ENCODE assay signal across 8 cellular contexts in genomic region chr16:1379054-1379862, GRCh38. TPM values are rescaled to one million over a fixed set of nuclear protein-coding genes. Genes with fewer than 3 reads are reported as not detected.
DNase-seq lines count a peak whose midpoint lies in the region; ATAC-seq and TF ChIP-seq lines count a peak whose summit lies in the region.

No MANE protein-coding gene starts in this region.

- peak overlapping the region; percentile 83 for H3K4me3 Mint-ChIP-seq in glutamatergic neuron (ENCODE audit: unreplicated experiment)

- ATAC-seq in HG03460 (IDR thresholded peaks at IDR 0.05; ENCODE audit: unreplicated experiment), result peak; percentile 54

- DNase-seq in DMS79 treated with DMSO at 0.1 percent for 48 hours (lab: John Stamatoyannopoulos, UW) (peak; percentile 23), DMS79 (lab: John Stamatoyannopoulos, UW) (no peak), SK-N-MC (ENCODE audit: low read depth, low spot score) (no peak), glutamatergic neuron (peak; percentile 71), ovary (peak; percentile 66 to 80 (median 77)), thyroid gland (peak; percentile 78 to 87)
- DNase-seq in activated naive CD4-positive, alpha-beta T cell treated with anti-CD3 and anti-CD28 coated beads, Interleukin-2, amount 50 U/mL, for 16 hours, result peak; percentile 76

- intact Hi-C loops in ovary (cut with DNase I), result no loop called here
- intact Hi-C loops in thyroid gland (cut with DNase I), result no loop called here

- peak overlapping the region; percentile 88 for H3K4me3 ChIP-seq in SK-N-MC
- H3K4me3 ChIP-seq in ovary, result peak overlapping the region; percentile 37
- H3K4me3 ChIP-seq in thyroid gland (replicated peaks in 1 of 3), result peak overlapping the region; percentile 10 to 47 (median 32)

- H3K9me3 ChIP-seq in SK-N-MC (ENCODE audit: low read depth, low read length), result no peaks in the 10 kb centered on the region
- no peaks in the 10 kb centered on the region for H3K9me3 ChIP-seq in ovary
- H3K9me3 ChIP-seq in thyroid gland, result no peaks in the 10 kb centered on the region

- peak overlapping the region; percentile 77 for H3K9ac ChIP-seq in SK-N-MC (ENCODE audit: insufficient read length)

- TF ChIP-seq POLR2A in ovary (IDR thresholded peaks at IDR 0.05) (no peak), thyroid gland (IDR thresholded peaks at IDR 0.05) (no peak)

- no peaks in the 10 kb centered on the region for H3K36me3 Mint-ChIP-seq in glutamatergic neuron (ENCODE audit: unreplicated experiment)

- H3K9me3 Mint-ChIP-seq in glutamatergic neuron (ENCODE audit: unreplicated experiment), result peaks cover 12% of the 10 kb centered on the region

- 0 to 4% (median 1%) methylated on average over 35 to 105 of the region's 105 CpGs for WGBS in ovary, 3 donors
- 0 to 3% methylated on average over 1 to 5 of the region's 105 CpGs for WGBS in thyroid gland, 2 donors

- H3K27me3 ChIP-seq in ovary (no peaks in the 10 kb centered on the region), thyroid gland (no peaks in the 10 kb centered on the region)

- peak overlapping the region; percentile 87 for H3K27ac ChIP-seq in SK-N-MC
- peak overlapping the region; percentile 30 to 68 for H3K27ac ChIP-seq in ovary
- H3K27ac ChIP-seq in thyroid gland, result peak overlapping the region; percentile 50 to 74 (median 71)

- H3K27me3 Mint-ChIP-seq in glutamatergic neuron (ENCODE audit: unreplicated experiment), result peaks cover 9% of the 10 kb centered on the region

- peaks cover 5% of the 10 kb centered on the region for H3K4me1 Mint-ChIP-seq in glutamatergic neuron (ENCODE audit: low read depth, unreplicated experiment)

- TF ChIP-seq CTCF in glutamatergic neuron (IDR thresholded peaks at IDR 0.05; ENCODE audit: partially characterized antibody, unreplicated experiment) (no peak), ovary (IDR thresholded peaks at IDR 0.05) (no peak), thyroid gland (IDR thresholded peaks at IDR 0.05) (no peak)

- H3K4me1 ChIP-seq in ovary (ENCODE audit: insufficient read depth) (peaks cover 5% of the 10 kb centered on the region), thyroid gland (peaks cover 13 to 14% of the 10 kb centered on the region in 2 donors)

- no peaks in the 10 kb centered on the region for H3K36me3 ChIP-seq in SK-N-MC (ENCODE audit: insufficient read depth, low read length)
- H3K36me3 ChIP-seq in ovary, result no peaks in the 10 kb centered on the region
- H3K36me3 ChIP-seq in thyroid gland, result peaks cover 7 to 11% of the 10 kb centered on the region in 2 donors

- no peak for TF ChIP-seq EP300 in ovary (IDR thresholded peaks at IDR 0.05)

- H3K27ac Mint-ChIP-seq in glutamatergic neuron (ENCODE audit: unreplicated experiment), result no peak overlapping the region

RNA-seq across cellular contexts. Expression of gene GNPTG, which starts 27.5 kb away (rescaled TPM):
- total RNA-seq in glutamatergic neuron (ENCODE audit: unreplicated experiment), result 50.5 TPM
- 10 to 100 TPM; 47.8 to 68.1 (median 55.4) TPM for total RNA-seq in ovary
- 10 to 100 TPM; 26.0 to 67.8 TPM for polyA plus RNA-seq in ovary
- 100 to 1,000 TPM in 1 of 4 donors, 10 to 100 TPM in 3; 53.6 to 121 (median 70.0) TPM for total RNA-seq in thyroid gland

RNA-seq across cellular contexts. Expression of gene TSR3, which starts 27.6 kb away (rescaled TPM):
- total RNA-seq in glutamatergic neuron (ENCODE audit: unreplicated experiment), result 52.5 TPM
- 10 to 100 TPM; 28.6 to 74.6 (median 41.5) TPM for total RNA-seq in ovary
- polyA plus RNA-seq in ovary, result 10 to 100 TPM in 1 of 2 donors, 1 to 10 TPM in 1; 6.3 to 40.7 TPM
- 100 to 1,000 TPM in 2 of 4 donors, 10 to 100 TPM in 2; 84.1 to 107 (median 96.7) TPM for total RNA-seq in thyroid gland

RNA-seq across cellular contexts. Expression of gene UNKL, which starts 35.2 kb away (rescaled TPM):
- 30.7 TPM for total RNA-seq in glutamatergic neuron (ENCODE audit: unreplicated experiment)
- total RNA-seq in ovary, result 10 to 100 TPM; 13.3 to 39.8 (median 32.5) TPM
- 10 to 100 TPM in 1 of 2 donors, 1 to 10 TPM in 1; 7.0 to 44.8 TPM for polyA plus RNA-seq in ovary
- total RNA-seq in thyroid gland, result 10 to 100 TPM; 26.2 to 46.9 (median 31.3) TPM

RNA-seq across cellular contexts. Expression of gene UQCC4, which starts 41.3 kb away (rescaled TPM):
- total RNA-seq in glutamatergic neuron (ENCODE audit: unreplicated experiment) (10.4 TPM), ovary (10 to 100 TPM; 10.1 to 18.6 (median 15.8) TPM), thyroid gland (10 to 100 TPM; 16.9 to 19.8 (median 18.2) TPM)
- polyA plus RNA-seq in ovary, result 10 to 100 TPM in 1 of 2 donors, 1 to 10 TPM in 1; 4.0 to 17.5 TPM

RNA-seq across cellular contexts. Expression of gene BAIAP3, which starts 45.8 kb away (rescaled TPM):
- total RNA-seq in glutamatergic neuron (ENCODE audit: unreplicated experiment) (26.7 TPM), ovary (10 to 100 TPM in 1 of 7 donors, 1 to 10 TPM in 5, under 1 TPM in 1; 0.25 to 26.1 (median 2.6) TPM), thyroid gland (1 to 10 TPM in 2 of 4 donors, under 1 TPM in 2; 0.45 to 3.0 (median 1.6) TPM)
- under 1 TPM; 0.25 to 0.63 TPM for polyA plus RNA-seq in ovary

Comparison
In these comparisons a context has a peak if more than half of its experiments do, and no peak if none do; other contexts are left out.
1. DNase-seq: peak in DMS79 treated with DMSO at 0.1 percent for 48 hours (single experiment), activated naive CD4-positive, alpha-beta T cell treated with anti-CD3 and anti-CD28 coated beads, Interleukin-2, amount 50 U/mL, for 16 hours (single experiment), glutamatergic neuron (single experiment), ovary (5 of 5) and thyroid gland (2 of 2); none in DMS79 (single experiment) and SK-N-MC (single experiment).
2. H3K4me3 ChIP-seq: peak in every context shown above with its lines; median percentile 88 in SK-N-MC; 37 in ovary; 32 in thyroid gland.
3. Peak in every context shown above with its lines, with median percentiles within 50 percentile points of each other: H3K27ac ChIP-seq.